1 cellular context compared by ENCODE assay signal in the genomic region with DNA sequence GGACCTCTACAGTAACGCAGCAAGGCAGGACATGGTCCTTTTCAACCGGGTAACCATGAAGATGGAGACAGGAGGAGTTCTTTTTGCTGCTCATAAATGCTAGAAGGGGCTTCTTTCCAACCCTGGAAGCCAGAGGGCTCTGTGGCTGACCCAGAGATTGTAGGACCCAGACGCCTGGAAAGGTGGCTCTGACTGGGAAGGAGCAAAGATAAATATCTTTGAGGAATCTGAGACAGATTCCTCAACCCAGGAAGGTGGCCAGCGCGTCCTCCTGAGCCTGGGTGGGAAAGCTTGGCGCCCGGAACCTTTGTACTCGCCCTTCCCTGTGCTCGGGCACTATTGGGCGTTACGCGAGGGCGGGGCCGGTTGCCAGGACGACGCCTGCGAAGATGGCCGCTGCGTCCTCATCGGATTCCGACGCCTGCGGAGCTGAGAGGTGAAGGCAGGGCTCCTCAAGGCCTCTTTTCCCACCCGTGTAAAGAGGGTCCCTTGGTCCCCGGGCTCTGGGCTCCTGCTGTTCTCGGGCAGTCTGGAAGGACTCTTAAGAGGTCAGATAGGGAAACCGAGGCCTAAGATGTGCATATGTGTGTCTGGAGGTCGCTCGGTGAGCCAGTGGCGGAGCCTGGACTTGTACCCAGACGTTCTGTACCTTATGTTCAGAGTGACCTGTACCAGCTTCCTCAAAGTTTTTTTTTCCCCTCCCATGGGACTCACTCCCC.
TF ChIP-seq lines count a peak whose summit lies in the region.

A gene (plus strand): TSS at position 365 of the 719 bp plus-strand sequence. CDS start 25 bp downstream, at position 390.

TF ChIP-seq in K562, 482 proteins besides CTCF, POLR2A, EP300 and RAD21 (continued from another document and continues in another):
- TF ChIP-seq, protein P1, sequence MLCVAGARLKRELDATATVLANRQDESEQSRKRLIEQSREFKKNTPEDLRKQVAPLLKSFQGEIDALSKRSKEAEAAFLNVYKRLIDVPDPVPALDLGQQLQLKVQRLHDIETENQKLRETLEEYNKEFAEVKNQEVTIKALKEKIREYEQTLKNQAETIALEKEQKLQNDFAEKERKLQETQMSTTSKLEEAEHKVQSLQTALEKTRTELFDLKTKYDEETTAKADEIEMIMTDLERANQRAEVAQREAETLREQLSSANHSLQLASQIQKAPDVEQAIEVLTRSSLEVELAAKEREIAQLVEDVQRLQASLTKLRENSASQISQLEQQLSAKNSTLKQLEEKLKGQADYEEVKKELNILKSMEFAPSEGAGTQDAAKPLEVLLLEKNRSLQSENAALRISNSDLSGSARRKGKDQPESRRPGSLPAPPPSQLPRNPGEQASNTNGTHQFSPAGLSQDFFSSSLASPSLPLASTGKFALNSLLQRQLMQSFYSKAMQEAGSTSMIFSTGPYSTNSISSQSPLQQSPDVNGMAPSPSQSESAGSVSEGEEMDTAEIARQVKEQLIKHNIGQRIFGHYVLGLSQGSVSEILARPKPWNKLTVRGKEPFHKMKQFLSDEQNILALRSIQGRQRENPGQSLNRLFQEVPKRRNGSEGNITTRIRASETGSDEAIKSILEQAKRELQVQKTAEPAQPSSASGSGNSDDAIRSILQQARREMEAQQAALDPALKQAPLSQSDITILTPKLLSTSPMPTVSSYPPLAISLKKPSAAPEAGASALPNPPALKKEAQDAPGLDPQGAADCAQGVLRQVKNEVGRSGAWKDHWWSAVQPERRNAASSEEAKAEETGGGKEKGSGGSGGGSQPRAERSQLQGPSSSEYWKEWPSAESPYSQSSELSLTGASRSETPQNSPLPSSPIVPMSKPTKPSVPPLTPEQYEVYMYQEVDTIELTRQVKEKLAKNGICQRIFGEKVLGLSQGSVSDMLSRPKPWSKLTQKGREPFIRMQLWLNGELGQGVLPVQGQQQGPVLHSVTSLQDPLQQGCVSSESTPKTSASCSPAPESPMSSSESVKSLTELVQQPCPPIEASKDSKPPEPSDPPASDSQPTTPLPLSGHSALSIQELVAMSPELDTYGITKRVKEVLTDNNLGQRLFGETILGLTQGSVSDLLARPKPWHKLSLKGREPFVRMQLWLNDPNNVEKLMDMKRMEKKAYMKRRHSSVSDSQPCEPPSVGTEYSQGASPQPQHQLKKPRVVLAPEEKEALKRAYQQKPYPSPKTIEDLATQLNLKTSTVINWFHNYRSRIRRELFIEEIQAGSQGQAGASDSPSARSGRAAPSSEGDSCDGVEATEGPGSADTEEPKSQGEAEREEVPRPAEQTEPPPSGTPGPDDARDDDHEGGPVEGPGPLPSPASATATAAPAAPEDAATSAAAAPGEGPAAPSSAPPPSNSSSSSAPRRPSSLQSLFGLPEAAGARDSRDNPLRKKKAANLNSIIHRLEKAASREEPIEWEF (CRISPR knock-in tag; IDR thresholded peaks at IDR 0.05) = no peak
- TF ChIP-seq, protein P2, sequence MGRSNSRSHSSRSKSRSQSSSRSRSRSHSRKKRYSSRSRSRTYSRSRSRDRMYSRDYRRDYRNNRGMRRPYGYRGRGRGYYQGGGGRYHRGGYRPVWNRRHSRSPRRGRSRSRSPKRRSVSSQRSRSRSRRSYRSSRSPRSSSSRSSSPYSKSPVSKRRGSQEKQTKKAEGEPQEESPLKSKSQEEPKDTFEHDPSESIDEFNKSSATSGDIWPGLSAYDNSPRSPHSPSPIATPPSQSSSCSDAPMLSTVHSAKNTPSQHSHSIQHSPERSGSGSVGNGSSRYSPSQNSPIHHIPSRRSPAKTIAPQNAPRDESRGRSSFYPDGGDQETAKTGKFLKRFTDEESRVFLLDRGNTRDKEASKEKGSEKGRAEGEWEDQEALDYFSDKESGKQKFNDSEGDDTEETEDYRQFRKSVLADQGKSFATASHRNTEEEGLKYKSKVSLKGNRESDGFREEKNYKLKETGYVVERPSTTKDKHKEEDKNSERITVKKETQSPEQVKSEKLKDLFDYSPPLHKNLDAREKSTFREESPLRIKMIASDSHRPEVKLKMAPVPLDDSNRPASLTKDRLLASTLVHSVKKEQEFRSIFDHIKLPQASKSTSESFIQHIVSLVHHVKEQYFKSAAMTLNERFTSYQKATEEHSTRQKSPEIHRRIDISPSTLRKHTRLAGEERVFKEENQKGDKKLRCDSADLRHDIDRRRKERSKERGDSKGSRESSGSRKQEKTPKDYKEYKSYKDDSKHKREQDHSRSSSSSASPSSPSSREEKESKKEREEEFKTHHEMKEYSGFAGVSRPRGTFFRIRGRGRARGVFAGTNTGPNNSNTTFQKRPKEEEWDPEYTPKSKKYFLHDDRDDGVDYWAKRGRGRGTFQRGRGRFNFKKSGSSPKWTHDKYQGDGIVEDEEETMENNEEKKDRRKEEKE (IDR thresholded peaks at IDR 0.05; ENCODE audit: borderline replicate concordance in 1 of 2, control insufficient read depth in 1 of 2, low read depth in 2 of 2, low read length in 1 of 2) = peak in 1 of 2 experiments; percentile 92; a peak in 2 of 4 replicates
- TF ChIP-seq, protein P3, sequence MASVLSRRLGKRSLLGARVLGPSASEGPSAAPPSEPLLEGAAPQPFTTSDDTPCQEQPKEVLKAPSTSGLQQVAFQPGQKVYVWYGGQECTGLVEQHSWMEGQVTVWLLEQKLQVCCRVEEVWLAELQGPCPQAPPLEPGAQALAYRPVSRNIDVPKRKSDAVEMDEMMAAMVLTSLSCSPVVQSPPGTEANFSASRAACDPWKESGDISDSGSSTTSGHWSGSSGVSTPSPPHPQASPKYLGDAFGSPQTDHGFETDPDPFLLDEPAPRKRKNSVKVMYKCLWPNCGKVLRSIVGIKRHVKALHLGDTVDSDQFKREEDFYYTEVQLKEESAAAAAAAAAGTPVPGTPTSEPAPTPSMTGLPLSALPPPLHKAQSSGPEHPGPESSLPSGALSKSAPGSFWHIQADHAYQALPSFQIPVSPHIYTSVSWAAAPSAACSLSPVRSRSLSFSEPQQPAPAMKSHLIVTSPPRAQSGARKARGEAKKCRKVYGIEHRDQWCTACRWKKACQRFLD (CRISPR knock-in tag; IDR thresholded peaks at IDR 0.05) = 0 out of 2 replicates have a peak, but pooled peaks have one; percentile 40
- TF ChIP-seq ELF2 (CRISPR knock-in tag; IDR thresholded peaks at IDR 0.05) (no peak), DIDO1 (tag; IDR thresholded peaks at IDR 0.05; ENCODE audit: low read depth) (peak; percentile 87), RFX5 (IDR thresholded peaks at IDR 0.05; ENCODE audit: low read depth, low read length) (no peak), PML (IDR thresholded peaks at IDR 0.05; ENCODE audit: low read length) (peak; percentile 54), L3MBTL2 (IDR thresholded peaks at IDR 0.05) (peak; percentile 51), JUNB (CRISPR knock-in tag; conservative IDR thresholded peaks at IDR 0.05) (no peak), STAT5A (IDR thresholded peaks at IDR 0.05; ENCODE audit: borderline replicate concordance, low read length) (no peak; the same call in 1 of the 2 replicates), MEIS2 (IDR thresholded peaks at IDR 0.05; ENCODE audit: partially characterized antibody) (no peak), PHF21A (IDR thresholded peaks at IDR 0.05; ENCODE audit: borderline replicate concordance, low read depth) (no peak), CBX5 (IDR thresholded peaks at IDR 0.05; ENCODE audit: borderline replicate concordance, low read depth) (no peak), PTBP1 (IDR thresholded peaks at IDR 0.05; ENCODE audit: low read depth, low read length) (no peak), ARNT (IDR thresholded peaks at IDR 0.05) (peak in 1 of 2 experiments; percentile 75; a peak in 1 of 4 replicates), ERF (CRISPR knock-in tag; IDR thresholded peaks at IDR 0.05) (no peak), ZNF3 (CRISPR knock-in tag; IDR thresholded peaks at IDR 0.05) (no peak), CCAR2 (IDR thresholded peaks at IDR 0.05; ENCODE audit: low read depth, low read length) (peak; percentile 62; the same call in 1 of the 2 replicates), SNIP1 (IDR thresholded peaks at IDR 0.05; ENCODE audit: low read depth) (no peak), TAF9B (IDR thresholded peaks at IDR 0.05; ENCODE audit: partially characterized antibody) (peak; percentile 91), HNRNPLL (IDR thresholded peaks at IDR 0.05; ENCODE audit: low read depth, low read length, poor library complexity, severe bottlenecking) (peak; percentile 56)
- TF ChIP-seq, protein P4, sequence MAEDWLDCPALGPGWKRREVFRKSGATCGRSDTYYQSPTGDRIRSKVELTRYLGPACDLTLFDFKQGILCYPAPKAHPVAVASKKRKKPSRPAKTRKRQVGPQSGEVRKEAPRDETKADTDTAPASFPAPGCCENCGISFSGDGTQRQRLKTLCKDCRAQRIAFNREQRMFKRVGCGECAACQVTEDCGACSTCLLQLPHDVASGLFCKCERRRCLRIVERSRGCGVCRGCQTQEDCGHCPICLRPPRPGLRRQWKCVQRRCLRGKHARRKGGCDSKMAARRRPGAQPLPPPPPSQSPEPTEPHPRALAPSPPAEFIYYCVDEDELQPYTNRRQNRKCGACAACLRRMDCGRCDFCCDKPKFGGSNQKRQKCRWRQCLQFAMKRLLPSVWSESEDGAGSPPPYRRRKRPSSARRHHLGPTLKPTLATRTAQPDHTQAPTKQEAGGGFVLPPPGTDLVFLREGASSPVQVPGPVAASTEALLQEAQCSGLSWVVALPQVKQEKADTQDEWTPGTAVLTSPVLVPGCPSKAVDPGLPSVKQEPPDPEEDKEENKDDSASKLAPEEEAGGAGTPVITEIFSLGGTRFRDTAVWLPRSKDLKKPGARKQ (CRISPR knock-in tag; IDR thresholded peaks at IDR 0.05) = no peak
- TF ChIP-seq, protein P5, sequence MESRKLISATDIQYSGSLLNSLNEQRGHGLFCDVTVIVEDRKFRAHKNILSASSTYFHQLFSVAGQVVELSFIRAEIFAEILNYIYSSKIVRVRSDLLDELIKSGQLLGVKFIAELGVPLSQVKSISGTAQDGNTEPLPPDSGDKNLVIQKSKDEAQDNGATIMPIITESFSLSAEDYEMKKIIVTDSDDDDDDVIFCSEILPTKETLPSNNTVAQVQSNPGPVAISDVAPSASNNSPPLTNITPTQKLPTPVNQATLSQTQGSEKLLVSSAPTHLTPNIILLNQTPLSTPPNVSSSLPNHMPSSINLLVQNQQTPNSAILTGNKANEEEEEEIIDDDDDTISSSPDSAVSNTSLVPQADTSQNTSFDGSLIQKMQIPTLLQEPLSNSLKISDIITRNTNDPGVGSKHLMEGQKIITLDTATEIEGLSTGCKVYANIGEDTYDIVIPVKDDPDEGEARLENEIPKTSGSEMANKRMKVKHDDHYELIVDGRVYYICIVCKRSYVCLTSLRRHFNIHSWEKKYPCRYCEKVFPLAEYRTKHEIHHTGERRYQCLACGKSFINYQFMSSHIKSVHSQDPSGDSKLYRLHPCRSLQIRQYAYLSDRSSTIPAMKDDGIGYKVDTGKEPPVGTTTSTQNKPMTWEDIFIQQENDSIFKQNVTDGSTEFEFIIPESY (CRISPR knock-in tag; IDR thresholded peaks at IDR 0.05) = no peak
- TF ChIP-seq, protein P6, sequence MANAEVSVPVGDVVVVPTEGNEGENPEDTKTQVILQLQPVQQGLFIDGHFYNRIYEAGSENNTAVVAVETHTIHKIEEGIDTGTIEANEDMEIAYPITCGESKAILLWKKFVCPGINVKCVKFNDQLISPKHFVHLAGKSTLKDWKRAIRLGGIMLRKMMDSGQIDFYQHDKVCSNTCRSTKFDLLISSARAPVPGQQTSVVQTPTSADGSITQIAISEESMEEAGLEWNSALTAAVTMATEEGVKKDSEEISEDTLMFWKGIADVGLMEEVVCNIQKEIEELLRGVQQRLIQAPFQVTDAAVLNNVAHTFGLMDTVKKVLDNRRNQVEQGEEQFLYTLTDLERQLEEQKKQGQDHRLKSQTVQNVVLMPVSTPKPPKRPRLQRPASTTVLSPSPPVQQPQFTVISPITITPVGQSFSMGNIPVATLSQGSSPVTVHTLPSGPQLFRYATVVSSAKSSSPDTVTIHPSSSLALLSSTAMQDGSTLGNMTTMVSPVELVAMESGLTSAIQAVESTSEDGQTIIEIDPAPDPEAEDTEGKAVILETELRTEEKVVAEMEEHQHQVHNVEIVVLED (CRISPR knock-in tag; IDR thresholded peaks at IDR 0.05) = peak; percentile 23; the same call in 1 of the 2 replicates
- TF ChIP-seq, protein P7, sequence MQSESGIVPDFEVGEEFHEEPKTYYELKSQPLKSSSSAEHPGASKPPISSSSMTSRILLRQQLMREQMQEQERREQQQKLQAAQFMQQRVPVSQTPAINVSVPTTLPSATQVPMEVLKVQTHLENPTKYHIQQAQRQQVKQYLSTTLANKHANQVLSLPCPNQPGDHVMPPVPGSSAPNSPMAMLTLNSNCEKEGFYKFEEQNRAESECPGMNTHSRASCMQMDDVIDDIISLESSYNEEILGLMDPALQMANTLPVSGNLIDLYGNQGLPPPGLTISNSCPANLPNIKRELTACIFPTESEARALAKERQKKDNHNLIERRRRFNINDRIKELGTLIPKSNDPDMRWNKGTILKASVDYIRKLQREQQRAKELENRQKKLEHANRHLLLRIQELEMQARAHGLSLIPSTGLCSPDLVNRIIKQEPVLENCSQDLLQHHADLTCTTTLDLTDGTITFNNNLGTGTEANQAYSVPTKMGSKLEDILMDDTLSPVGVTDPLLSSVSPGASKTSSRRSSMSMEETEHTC (IDR thresholded peaks at IDR 0.05) = no peak
- TF ChIP-seq, protein P8, sequence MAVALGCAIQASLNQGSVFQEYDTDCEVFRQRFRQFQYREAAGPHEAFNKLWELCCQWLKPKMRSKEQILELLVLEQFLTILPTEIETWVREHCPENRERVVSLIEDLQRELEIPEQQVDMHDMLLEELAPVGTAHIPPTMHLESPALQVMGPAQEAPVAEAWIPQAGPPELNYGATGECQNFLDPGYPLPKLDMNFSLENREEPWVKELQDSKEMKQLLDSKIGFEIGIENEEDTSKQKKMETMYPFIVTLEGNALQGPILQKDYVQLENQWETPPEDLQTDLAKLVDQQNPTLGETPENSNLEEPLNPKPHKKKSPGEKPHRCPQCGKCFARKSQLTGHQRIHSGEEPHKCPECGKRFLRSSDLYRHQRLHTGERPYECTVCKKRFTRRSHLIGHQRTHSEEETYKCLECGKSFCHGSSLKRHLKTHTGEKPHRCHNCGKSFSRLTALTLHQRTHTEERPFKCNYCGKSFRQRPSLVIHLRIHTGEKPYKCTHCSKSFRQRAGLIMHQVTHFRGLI (CRISPR knock-in tag; IDR thresholded peaks at IDR 0.05) = no peak
- TF ChIP-seq, protein P9, sequence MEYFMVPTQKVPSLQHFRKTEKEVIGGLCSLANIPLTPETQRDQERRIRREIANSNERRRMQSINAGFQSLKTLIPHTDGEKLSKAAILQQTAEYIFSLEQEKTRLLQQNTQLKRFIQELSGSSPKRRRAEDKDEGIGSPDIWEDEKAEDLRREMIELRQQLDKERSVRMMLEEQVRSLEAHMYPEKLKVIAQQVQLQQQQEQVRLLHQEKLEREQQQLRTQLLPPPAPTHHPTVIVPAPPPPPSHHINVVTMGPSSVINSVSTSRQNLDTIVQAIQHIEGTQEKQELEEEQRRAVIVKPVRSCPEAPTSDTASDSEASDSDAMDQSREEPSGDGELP (CRISPR knock-in tag; IDR thresholded peaks at IDR 0.05; ENCODE audit: borderline replicate concordance) = peak; percentile 71; the same call in 1 of the 2 replicates
